7 cellular contexts compared by ENCODE assay signal in genomic region chr1:244970236-244970652, GRCh38.
DNase-seq lines count a peak whose midpoint lies in the region; ATAC-seq and TF ChIP-seq lines count a peak whose summit lies in the region.

No MANE protein-coding gene starts in this region.

- intact Hi-C loops in body of pancreas (cut with DNase I), result loop anchor here (10.0 kb wide), 1 partner anchor 95 kb away; no protein-coding TSS in a partner anchor

- TF ChIP-seq POLR2A in GM18505 (IDR thresholded peaks at IDR 0.05; ENCODE audit: borderline replicate concordance, extremely low read depth, insufficient read depth, insufficient read length), result peak; percentile 35
- peak in 1 of 3 donors; percentile 43 for TF ChIP-seq POLR2A in body of pancreas (IDR thresholded peaks at IDR 0.05)

- WGBS in body of pancreas, 2 donors, result 1% methylated on average over 25 to 39 of the region's 49 CpGs

- peak overlapping the region; percentile 43 to 57 for H3K4me3 ChIP-seq in body of pancreas
- peak overlapping the region; percentile 89 for H3K4me3 ChIP-seq in kidney epithelial cell (ENCODE audit: low read depth, low read length)

- ATAC-seq in GM18505 (IDR thresholded peaks at IDR 0.05; ENCODE audit: unreplicated experiment) (peak; percentile 56), HG02642 (IDR thresholded peaks at IDR 0.05; ENCODE audit: poor library complexity, unreplicated experiment) (peak; percentile 70), SK-N-SH treated with all-trans-retinoic acid at 6 μM for 48 hours (peak; percentile 83), body of pancreas (peak; percentile 64)

- peaks cover 20% of the 10 kb centered on the region for H3K4me1 ChIP-seq in body of pancreas

- H3K36me3 ChIP-seq in body of pancreas (replicated peaks in 1 of 2; ENCODE audit: insufficient read depth in 1 of 2, low read depth in 2 of 2), result no peaks in the 10 kb centered on the region
- H3K36me3 ChIP-seq in kidney epithelial cell (ENCODE audit: control insufficient read depth, insufficient read depth, low read length), result no peaks in the 10 kb centered on the region

- H3K27me3 ChIP-seq in body of pancreas, result no peaks in the 10 kb centered on the region
- H3K27me3 ChIP-seq in kidney epithelial cell (ENCODE audit: control insufficient read depth, insufficient read depth, low read length), result no peaks in the 10 kb centered on the region

- H3K9me3 ChIP-seq in body of pancreas, result no peaks in the 10 kb centered on the region

- peak; percentile 81 for DNase-seq in NCI-H1048 (lab: John Stamatoyannopoulos, UW)
- DNase-seq in body of pancreas, result peak; percentile 71 to 84 (median 80)
- DNase-seq in kidney epithelial cell (ENCODE audit: low read depth), result no peak
- peak; percentile 52 to 67 for DNase-seq in stimulated activated CD4-positive, alpha-beta T cell treated with anti-CD3 and anti-CD28 coated beads, Interleukin-4, amount 100 ng/mL, for 48 hours (ENCODE audit: low read depth in 2 of 2)

- TF ChIP-seq CTCF in body of pancreas (IDR thresholded peaks at IDR 0.05) (no peak), kidney epithelial cell (IDR thresholded peaks at IDR 0.05; ENCODE audit: insufficient read depth, low read length, poor library complexity, severe bottlenecking) (no peak)

- peak overlapping the region; percentile 97 to 100 (median 100) for H3K27ac ChIP-seq in body of pancreas

TF ChIP-seq in SK-N-SH treated with all-trans-retinoic acid at 6 μM for 48 hours, 23 proteins besides CTCF, POLR2A, EP300 and RAD21:
- TF ChIP-seq ZC3H10 (CRISPR knock-in tag; IDR thresholded peaks at IDR 0.05) (peak; percentile 60; the same call in 1 of the 2 replicates), GLIS3 (CRISPR knock-in tag; IDR thresholded peaks at IDR 0.05) (peak; percentile 55; the same call in 1 of the 2 replicates), RARB (CRISPR knock-in tag; IDR thresholded peaks at IDR 0.05) (peak; percentile 3; the same call in 1 of the 2 replicates), ZNF565 (CRISPR knock-in tag; conservative IDR thresholded peaks at IDR 0.05; ENCODE audit: low read depth) (no peak), CSDC2 (CRISPR knock-in tag; IDR thresholded peaks at IDR 0.05) (no peak), PATZ1 (CRISPR knock-in tag; IDR thresholded peaks at IDR 0.05; ENCODE audit: borderline replicate concordance) (0 out of 2 replicates have a peak, but pooled peaks have one; percentile 46), CSRNP3 (CRISPR knock-in tag; IDR thresholded peaks at IDR 0.05) (no peak)
